In genomic region chr4:21946858-21947257, GRCh38 we compare ENCODE assay signal across 28 cellular contexts. TPM values are rescaled to one million over a fixed set of nuclear protein-coding genes. Genes with fewer than 3 reads are reported as not detected.
DNase-seq lines count a peak whose midpoint lies in the region; ATAC-seq and TF ChIP-seq lines count a peak whose summit lies in the region.
"Had no signal": no experiment of that assay in that cellular context is flagged by ENCODE, and none has a peak within 500 bp of the region (broad histone marks: within the 10 kb centered on the region; RNA-seq: fewer than 3 reads in every experiment).

No MANE protein-coding gene starts in this region.

- H3K9me3 Mint-ChIP-seq in type B pancreatic cell, result no peaks in the 10 kb centered on the region

- H3K4me1 Mint-ChIP-seq in type B pancreatic cell (ENCODE audit: unreplicated experiment), result no peaks in the 10 kb centered on the region

- H3K27me3 ChIP-seq in dorsolateral prefrontal cortex, result peaks cover 0 to 32% (median 3%) of the 10 kb centered on the region in 45 donors

- H3K27ac ChIP-seq in angular gyrus (ENCODE audit: low read depth, low read length) (peak overlapping the region; percentile 30), dorsolateral prefrontal cortex (peak overlapping the region in 31 of 59 donors; percentile 7 to 86 (median 77))
- H3K27ac ChIP-seq: GM23248, RWPE1 had no signal

- ATAC-seq in left ventricle myocardium superior, result no peak
- no peak for ATAC-seq in GM21447 (IDR thresholded peaks at IDR 0.05; ENCODE audit: unreplicated experiment)
- no peak for ATAC-seq in esophagus mucosa
- ATAC-seq: K562, Panc1 had no signal

- peak overlapping the region in 56 of 59 donors; percentile 23 to 75 (median 58) for H3K4me3 ChIP-seq in dorsolateral prefrontal cortex
- H3K4me3 ChIP-seq: GM23248, HAP-1, K562 had no signal

- intact Hi-C loops in dorsolateral prefrontal cortex (cut with DNase I), result loop anchor here in 1 of 2 donors (5.0 kb wide), 1 partner anchor 155 kb away; no protein-coding TSS in a partner anchor
- intact Hi-C loops in left ventricle myocardium superior (cut with micrococcal nuclease), result no loop called here

- H3K4me3 Mint-ChIP-seq in type B pancreatic cell, result peak overlapping the region; percentile 16
- H3K4me3 Mint-ChIP-seq: CD4-positive, alpha-beta memory T cell had no signal

- TF ChIP-seq CTCF in dorsolateral prefrontal cortex (IDR thresholded peaks at IDR 0.05 in 54 of 56, conservative IDR thresholded peaks at IDR 0.05 in 2 of 56; ENCODE audit: low read depth in 1 of 56, partially characterized antibody in 56 of 56) (no peak), type B pancreatic cell (conservative IDR thresholded peaks at IDR 0.05) (no peak)

- peaks cover 80% of the 10 kb centered on the region for H3K27me3 Mint-ChIP-seq in type B pancreatic cell

- DNase-seq in G401 (ENCODE audit: low spot score) (peak; percentile 93), dorsolateral prefrontal cortex (peak in 1 of 10 donors; percentile 76), type B pancreatic cell (ENCODE audit: extremely low spot score, unreplicated experiment) (no peak), left ventricle myocardium superior (no peak)
- DNase-seq: CD4-positive, alpha-beta memory T cell; COR-L47; DMS 273 treated with DMSO at 0.1 percent for 48 hours; DMS79 treated with DMSO at 0.1 percent for 48 hours; GM23248; Kasumi-1; NCI-H1092 treated with DMSO at 0.1 percent for 48 hours; NCI-H1436; NCI-H187; NCI-H2081 treated with DMSO at 0.1 percent for 48 hours; NCI-H2171; NCI-H226; NCI-H510A; NCI-H774; SHP77 treated with DMSO at 0.1 percent for 48 hours had no signal

- in situ Hi-C loops in G401 (cut with HindIII; ENCODE audit: low sequenced_read_pairs), result no loop called here

- H3K36me3 Mint-ChIP-seq in type B pancreatic cell, result no peaks in the 10 kb centered on the region
- H3K36me3 Mint-ChIP-seq: CD4-positive, alpha-beta memory T cell had no signal

- no peak overlapping the region for H3K27ac Mint-ChIP-seq in type B pancreatic cell
- H3K27ac Mint-ChIP-seq: CD4-positive, alpha-beta memory T cell had no signal

RNA-seq across cellular contexts. Expression of gene KCNIP4, which starts 1.7 kb away (rescaled TPM):
- not detected in 2 replicates for total RNA-seq in G401 (2014; rRNA removed; shearing (Covaris generic))
- total RNA-seq in dorsolateral prefrontal cortex (100 to 1,000 TPM in 77 of 120 experiments, 10 to 100 TPM in 43; 30.0 to 178 (median 110) TPM), type B pancreatic cell (ENCODE audit: low replicate concordance) (0.31 and 6.2 TPM in 2 replicates), left ventricle myocardium superior (not detected), esophagus mucosa (not detected)
- total RNA-seq: A673; CD4-positive, alpha-beta memory T cell; GM23248; K562; OCI-LY7 had no signal
